ENCODE assay signal across 8 cellular contexts in genomic region chr19:18306903-18307681, GRCh38. TPM values are rescaled to one million over a fixed set of nuclear protein-coding genes. Genes with fewer than 3 reads are reported as not detected.
A peak's percentile ranks its signal among the peaks of the same experiment; 100 is the strongest.
DNase-seq lines count a peak whose midpoint lies in the region; ATAC-seq and TF ChIP-seq lines count a peak whose summit lies in the region.

No MANE protein-coding gene starts in this region.

- intact Hi-C loops in mammary epithelial cell (cut with micrococcal nuclease) = no loop called here

- H3K27me3 Mint-ChIP-seq in naive thymus-derived CD8-positive, alpha-beta T cell = no peaks in the 10 kb centered on the region

- H3K4me1 ChIP-seq in mammary epithelial cell (ENCODE audit: insufficient read depth, low read length) (peaks cover 23% of the 10 kb centered on the region), foreskin keratinocyte (peaks cover 4% of the 10 kb centered on the region)

- H3K79me2 ChIP-seq in mammary epithelial cell (ENCODE audit: insufficient read depth, low read length) = peaks cover 3% of the 10 kb centered on the region

- no peak for TF ChIP-seq CTCF in mammary epithelial cell (conservative IDR thresholded peaks at IDR 0.05 in 1 of 2, IDR thresholded peaks at IDR 0.05 in 1 of 2; ENCODE audit: extremely low read depth in 1 of 2, insufficient read depth in 1 of 2, low read depth in 1 of 2, low read length in 2 of 2)
- TF ChIP-seq CTCF in foreskin keratinocyte (conservative IDR thresholded peaks at IDR 0.05) = no peak

- H4K20me1 ChIP-seq in mammary epithelial cell (ENCODE audit: insufficient read depth, low read length) = no peaks in the 10 kb centered on the region

- peak in 5 of 6 experiments; percentile 13 to 32 (median 21) for DNase-seq in stimulated activated naive CD4-positive, alpha-beta T cell (lab: John Stamatoyannopoulos, UW)
- DNase-seq in stimulated activated naive CD4-positive, alpha-beta T cell treated with Interleukin-2 at 50 U/mL for 16 hours (lab: John Stamatoyannopoulos, UW) = no peak
- DNase-seq in mammary epithelial cell = no peak
- DNase-seq in naive thymus-derived CD8-positive, alpha-beta T cell = peak in 9 of 10 donors; percentile 40 to 85 (median 51)
- DNase-seq in NK-92 treated with Interleukin-12 subunit alpha and Interleukin-12 subunit beta, amount 100 ng/mL, for 24 hours (lab: John Stamatoyannopoulos, UW) = no peak
- DNase-seq in foreskin keratinocyte = no peak

- H3K4me2 ChIP-seq in mammary epithelial cell (ENCODE audit: insufficient read depth, low read depth, low read length) = no peak overlapping the region

- POLR2A ChIA-PET in naive thymus-derived CD8-positive, alpha-beta T cell (lab: Charles Lee) = interaction anchor here (0.6 to 34.7 kb wide), 8 partner anchors 11 to 216 kb away, joined by 3 to 2305 read pairs (median 6); partner anchors contain the start of genes IQCN, JUND and LSM4

- in situ Hi-C loops in mammary epithelial cell (cut with MboI; ENCODE audit: low sequenced_read_pairs in 2 of 2) = no loop called here

- H3K9me3 ChIP-seq in mammary epithelial cell (replicated peaks; ENCODE audit: insufficient read depth, low read length) = no peaks in the 10 kb centered on the region

- H3K9me3 Mint-ChIP-seq in naive thymus-derived CD8-positive, alpha-beta T cell = no peaks in the 10 kb centered on the region

- dilution Hi-C loops in mammary epithelial cell (cut with HindIII; ENCODE audit: low sequenced_read_pairs) = loop anchor here (5.0 to 10.0 kb wide), 5 partner anchors 45 to 290 kb away; partner anchors contain the start of gene LRRC25

- H3K36me3 ChIP-seq in mammary epithelial cell (ENCODE audit: insufficient read depth, low read length) = peaks cover 3% of the 10 kb centered on the region

- H3K4me3 ChIP-seq in mammary epithelial cell (replicated peaks in 1 of 3; ENCODE audit: insufficient read depth in 1 of 3, low read depth in 2 of 3, low read length in 3 of 3) = no peak overlapping the region

- H3K27ac ChIP-seq in mammary epithelial cell (ENCODE audit: insufficient read depth, low read depth, low read length) (no peak overlapping the region), foreskin keratinocyte (no peak overlapping the region)

- no peaks in the 10 kb centered on the region for H3K27me3 ChIP-seq in mammary epithelial cell (ENCODE audit: insufficient read depth, low read length)
- H3K27me3 ChIP-seq in foreskin keratinocyte = no peaks in the 10 kb centered on the region

- TSS peak; percentile 85 for BruUV-seq in mammary epithelial cell (replicated peaks; lab: Mats Ljungman, UMichigan)

- CTCF ChIA-PET in mammary epithelial cell (lab: Charles Lee; ENCODE audit: low non-redundant PET) = no interaction called here

- H3K9ac ChIP-seq in mammary epithelial cell (ENCODE audit: insufficient read depth, low read length) = no peak overlapping the region

- peak overlapping the region; percentile 95 to 100 (median 98) for H3K27ac Mint-ChIP-seq in naive thymus-derived CD8-positive, alpha-beta T cell

- ATAC-seq in naive thymus-derived CD8-positive, alpha-beta T cell = peak; percentile 28 to 39
- no peak for ATAC-seq in GM21619 (IDR thresholded peaks at IDR 0.05; ENCODE audit: unreplicated experiment)
- no peak for ATAC-seq in GM18511 (IDR thresholded peaks at IDR 0.05; ENCODE audit: unreplicated experiment)
- ATAC-seq in foreskin keratinocyte = no peak

- 92% methylated on average over 31 of the region's 33 CpGs for WGBS in mammary epithelial cell (ENCODE audit: low coverage, missing lambda C conversion rate)

- peaks cover 23 to 55% (median 45%) of the 10 kb centered on the region in 4 donors for H3K4me1 Mint-ChIP-seq in naive thymus-derived CD8-positive, alpha-beta T cell

- no peak overlapping the region for H2AFZ ChIP-seq in mammary epithelial cell (ENCODE audit: low read depth, low read length)

- peaks cover 0 to 16% (median 6%) of the 10 kb centered on the region in 3 donors for H3K36me3 Mint-ChIP-seq in naive thymus-derived CD8-positive, alpha-beta T cell

- H3K4me3 Mint-ChIP-seq in naive thymus-derived CD8-positive, alpha-beta T cell = peak overlapping the region; percentile 73 to 96 (median 90)

RNA-seq across cellular contexts. Expression of gene LSM4, which starts 15.8 kb away (rescaled TPM):
- 100 to 1,000 TPM; 127 to 182 TPM for total RNA-seq in mammary epithelial cell
- polyA plus RNA-seq in mammary epithelial cell = 215 TPM
- polyA minus RNA-seq in mammary epithelial cell = 63.3 TPM
- 10 to 100 TPM; 82.1 to 84.0 TPM for total RNA-seq in naive thymus-derived CD8-positive, alpha-beta T cell
- polyA plus RNA-seq in naive thymus-derived CD8-positive, alpha-beta T cell = 100 to 1,000 TPM; 162 to 198 (median 181) TPM
- total RNA-seq in foreskin keratinocyte = 234 and 242 TPM in 2 replicates
- 365 and 374 TPM in 2 replicates for polyA plus RNA-seq in foreskin keratinocyte

RNA-seq across cellular contexts. Expression of gene JUND, which starts 25.7 kb away (rescaled TPM):
- total RNA-seq in mammary epithelial cell (10 to 100 TPM; 59.6 to 74.0 TPM), foreskin keratinocyte (35.0 and 36.9 TPM in 2 replicates)
- polyA plus RNA-seq in mammary epithelial cell (30.0 TPM), foreskin keratinocyte (47.1 and 47.7 TPM in 2 replicates)
- polyA minus RNA-seq in mammary epithelial cell = 4.4 TPM
- 100 to 1,000 TPM; 181 to 189 TPM for total RNA-seq in naive thymus-derived CD8-positive, alpha-beta T cell
- 100 to 1,000 TPM in 1 of 3 donors, 10 to 100 TPM in 2; 43.3 to 169 (median 69.1) TPM for polyA plus RNA-seq in naive thymus-derived CD8-positive, alpha-beta T cell

RNA-seq across cellular contexts. Expression of gene IQCN, which starts 32.8 kb away (rescaled TPM):
- under 1 TPM; 0.19 to 0.50 TPM for total RNA-seq in mammary epithelial cell
- polyA plus RNA-seq in mammary epithelial cell = 0.03 TPM
- not detected for polyA minus RNA-seq in mammary epithelial cell
- 1 to 10 TPM; 7.4 to 8.4 TPM for total RNA-seq in naive thymus-derived CD8-positive, alpha-beta T cell
- under 1 TPM in 2 of 3 donors, not detected in 1; 0.06 to 0.15 TPM for polyA plus RNA-seq in naive thymus-derived CD8-positive, alpha-beta T cell
- total RNA-seq in foreskin keratinocyte = 0.03 and 0.04 TPM in 2 replicates
- not detected in 2 replicates for polyA plus RNA-seq in foreskin keratinocyte

RNA-seq across cellular contexts. Expression of gene PGPEP1, which starts 33.3 kb away (rescaled TPM):
- total RNA-seq in mammary epithelial cell (10 to 100 TPM; 16.3 to 18.7 TPM), foreskin keratinocyte (4.5 and 6.4 TPM in 2 replicates)
- polyA plus RNA-seq in mammary epithelial cell (4.5 TPM), foreskin keratinocyte (2.9 and 4.2 TPM in 2 replicates)
- 7.3 TPM for polyA minus RNA-seq in mammary epithelial cell
- total RNA-seq in naive thymus-derived CD8-positive, alpha-beta T cell = 10 to 100 TPM; 55.9 to 61.0 TPM
- 10 to 100 TPM in 1 of 3 donors, 1 to 10 TPM in 2; 9.3 to 11.9 (median 9.7) TPM for polyA plus RNA-seq in naive thymus-derived CD8-positive, alpha-beta T cell

Comparison
In these comparisons a context has a peak if more than half of its experiments do, and no peak if none do; other contexts are left out.
1. DNase-seq: peak in stimulated activated naive CD4-positive, alpha-beta T cell (5 of 6) and naive thymus-derived CD8-positive, alpha-beta T cell (9 of 10); none in stimulated activated naive CD4-positive, alpha-beta T cell treated with Interleukin-2 at 50 U/mL for 16 hours (single experiment), mammary epithelial cell (single experiment), NK-92 treated with Interleukin-12 subunit alpha and Interleukin-12 subunit beta, amount 100 ng/mL, for 24 hours (single experiment) and foreskin keratinocyte (0 of 2).
2. ATAC-seq: peak in naive thymus-derived CD8-positive, alpha-beta T cell (2 of 2); none in GM21619 (single experiment), GM18511 (single experiment) and foreskin keratinocyte (single experiment).